1 cellular context compared by ENCODE assay signal in genomic region chr1:5768014-5768413, GRCh38.
TF ChIP-seq lines count a peak whose summit lies in the region.

No MANE protein-coding gene starts in this region.

TF ChIP-seq in A549, 52 proteins besides CTCF, POLR2A, EP300 and RAD21 (continued from another document):
- TF ChIP-seq USF2 (IDR thresholded peaks at IDR 0.05) (no peak), BCL3 (IDR thresholded peaks at IDR 0.05) (no peak), CEBPB (IDR thresholded peaks at IDR 0.05) (no peak), ELK1 (IDR thresholded peaks at IDR 0.05; ENCODE audit: low read depth, low read length) (no peak), CBX2 (IDR thresholded peaks at IDR 0.05; ENCODE audit: borderline replicate concordance, low read depth) (no peak), RARB (CRISPR knock-in tag; IDR thresholded peaks at IDR 0.05) (no peak), GATA3 (IDR thresholded peaks at IDR 0.05; ENCODE audit: borderline replicate concordance) (no peak), RCOR1 (IDR thresholded peaks at IDR 0.05; ENCODE audit: low read depth, low read length) (no peak), SREBF2 (IDR thresholded peaks at IDR 0.05) (no peak), TP53 (CRISPR knock-in tag; IDR thresholded peaks at IDR 0.05) (no peak)
TF ChIP-seq in A549: peak in this region for 0.
